ENCODE assay signal across 20 cellular contexts in genomic region chr14:49984419-49984818, GRCh38.
DNase-seq lines count a peak whose midpoint lies in the region; ATAC-seq and TF ChIP-seq lines count a peak whose summit lies in the region.
"Had no signal": no experiment of that assay in that cellular context is flagged by ENCODE, and none has a peak within 500 bp of the region (broad histone marks: within the 10 kb centered on the region; RNA-seq: fewer than 3 reads in every experiment).

No MANE protein-coding gene starts in this region.

- no peak overlapping the region for H3K4me3 Mint-ChIP-seq in activated CD8-positive, alpha-beta T cell treated with anti-CD3 and anti-CD28 coated beads for 36 hours
- no peak overlapping the region for H3K4me3 Mint-ChIP-seq in activated CD8-positive, alpha-beta T cell treated with anti-CD3 and anti-CD28 coated beads, Interleukin-2, amount 10 ng/mL, durations not matched to agents 7 days and 5 days
- peak overlapping the region in 3 of 8 donors; percentile 28 to 53 (median 36) for H3K4me3 Mint-ChIP-seq in CD4-positive, alpha-beta memory T cell
- H3K4me3 Mint-ChIP-seq in activated naive CD8-positive, alpha-beta T cell treated with anti-CD3 and anti-CD28 coated beads for 36 hours, result no peak overlapping the region
- H3K4me3 Mint-ChIP-seq in naive thymus-derived CD4-positive, alpha-beta T cell, result peak overlapping the region in 1 of 10 donors; percentile 17

- H3K4me1 ChIP-seq in CD4-positive, alpha-beta memory T cell (ENCODE audit: insufficient read depth, low read length), result peaks cover 73% of the 10 kb centered on the region
- peaks cover 6 to 20% of the 10 kb centered on the region in 2 donors for H3K4me1 ChIP-seq in naive thymus-derived CD4-positive, alpha-beta T cell (ENCODE audit: control insufficient read depth in 2 of 2, insufficient read depth in 2 of 2, low read length in 2 of 2)
- peaks cover 0 to 3% (median 0%) of the 10 kb centered on the region in 3 donors for H3K4me1 ChIP-seq in esophagus squamous epithelium
- H3K4me1 ChIP-seq: parathyroid adenoma had no signal

- no peaks in the 10 kb centered on the region for H3K27me3 ChIP-seq in CD4-positive, alpha-beta memory T cell (ENCODE audit: insufficient read depth, low read length)
- no peaks in the 10 kb centered on the region for H3K27me3 ChIP-seq in naive thymus-derived CD4-positive, alpha-beta T cell (ENCODE audit: control insufficient read depth in 2 of 2, insufficient read depth in 2 of 2, low read length in 2 of 2)
- H3K27me3 ChIP-seq in esophagus squamous epithelium, result no peaks in the 10 kb centered on the region
- H3K27me3 ChIP-seq: hepatocyte, vagina had no signal

- no peaks in the 10 kb centered on the region for H3K9me3 ChIP-seq in CD4-positive, alpha-beta memory T cell (ENCODE audit: control insufficient read depth in 1 of 2, low read length in 2 of 2)
- H3K9me3 ChIP-seq in naive thymus-derived CD4-positive, alpha-beta T cell (ENCODE audit: control insufficient read depth in 2 of 3, low read length in 3 of 3), result no peaks in the 10 kb centered on the region
- H3K9me3 ChIP-seq in esophagus squamous epithelium, result no peaks in the 10 kb centered on the region
- H3K9me3 ChIP-seq: vagina had no signal

- intact Hi-C loops in activated CD8-positive, alpha-beta T cell treated with anti-CD3 and anti-CD28 coated beads for 36 hours (cut with micrococcal nuclease), result no loop called here
- intact Hi-C loops in CD4-positive, alpha-beta memory T cell (cut with micrococcal nuclease), result no loop called here
- intact Hi-C loops in naive thymus-derived CD4-positive, alpha-beta T cell (cut with micrococcal nuclease), result no loop called here
- intact Hi-C loops in esophagus squamous epithelium (cut with DNase I), result no loop called here

- DNase-seq in activated CD8-positive, alpha-beta T cell treated with anti-CD3 and anti-CD28 coated beads for 36 hours, result no peak
- DNase-seq in activated CD8-positive, alpha-beta T cell treated with anti-CD3 and anti-CD28 coated beads, Interleukin-2, amount 10 ng/mL, durations not matched to agents 7 days and 5 days, result no peak
- DNase-seq in CD4-positive, alpha-beta memory T cell, result no peak
- DNase-seq in activated naive CD8-positive, alpha-beta T cell treated with anti-CD3 and anti-CD28 coated beads for 36 hours, result no peak
- no peak for DNase-seq in naive thymus-derived CD4-positive, alpha-beta T cell
- no peak for DNase-seq in NCI-H446 (lab: John Stamatoyannopoulos, UW)
- no peak for DNase-seq in ureter (ENCODE audit: low spot score)
- DNase-seq in esophagus squamous epithelium (lab: John Stamatoyannopoulos, UW), result no peak
- DNase-seq: activated CD4-positive, alpha-beta T cell treated with anti-CD3 and anti-CD28 coated beads, Interleukin-2, amount 50 U/mL, for 1 hour; activated effector memory CD4-positive, alpha-beta T cell treated with Interleukin-2 at 50 U/mL for 16 hours; DMS53; H7; NCI-H1105; NCI-H2107; NCI-H524 had no signal

- POLR2A ChIA-PET in activated CD8-positive, alpha-beta T cell treated with anti-CD3 and anti-CD28 coated beads for 36 hours (lab: Charles Lee), result interaction anchor here (0.7 to 1.5 kb wide), 2 partner anchors 9 to 13 kb away, joined by 3 to 5 read pairs; no protein-coding TSS in a partner anchor
- POLR2A ChIA-PET in activated CD8-positive, alpha-beta T cell treated with anti-CD3 and anti-CD28 coated beads, Interleukin-2, amount 10 ng/mL, durations not matched to agents 7 days and 5 days (lab: Charles Lee), result interaction anchor here (1.4 kb wide), 1 partner anchor 13 kb away, joined by 6 read pairs; no protein-coding TSS in a partner anchor
- POLR2A ChIA-PET in CD4-positive, alpha-beta memory T cell (lab: Charles Lee; ENCODE audit: partially characterized antibody), result interaction anchor here (0.6 to 19.1 kb wide), 3 partner anchors 13 to 39 kb away, joined by 3 to 486 read pairs (median 64); no protein-coding TSS in a partner anchor
- POLR2A ChIA-PET in naive thymus-derived CD4-positive, alpha-beta T cell (lab: Charles Lee), result interaction anchor here (0.6 to 4.9 kb wide), 5 partner anchors 11 to 122 kb away, joined by 3 to 31 read pairs (median 3); no protein-coding TSS in a partner anchor

- peak overlapping the region; percentile 41 for H3K27ac Mint-ChIP-seq in activated CD8-positive, alpha-beta T cell treated with anti-CD3 and anti-CD28 coated beads for 36 hours
- no peak overlapping the region for H3K27ac Mint-ChIP-seq in activated CD8-positive, alpha-beta T cell treated with anti-CD3 and anti-CD28 coated beads, Interleukin-2, amount 10 ng/mL, durations not matched to agents 7 days and 5 days
- peak overlapping the region; percentile 39 to 88 (median 56) for H3K27ac Mint-ChIP-seq in CD4-positive, alpha-beta memory T cell
- H3K27ac Mint-ChIP-seq in activated naive CD8-positive, alpha-beta T cell treated with anti-CD3 and anti-CD28 coated beads for 36 hours, result peak overlapping the region; percentile 73
- H3K27ac Mint-ChIP-seq in naive thymus-derived CD4-positive, alpha-beta T cell, result peak overlapping the region in 5 of 9 donors; percentile 2 to 72 (median 43)

- H3K4me1 Mint-ChIP-seq in activated CD8-positive, alpha-beta T cell treated with anti-CD3 and anti-CD28 coated beads for 36 hours (ENCODE audit: low read depth), result peaks cover 52% of the 10 kb centered on the region
- H3K4me1 Mint-ChIP-seq in activated CD8-positive, alpha-beta T cell treated with anti-CD3 and anti-CD28 coated beads, Interleukin-2, amount 10 ng/mL, durations not matched to agents 7 days and 5 days (ENCODE audit: low read depth), result peaks cover 29% of the 10 kb centered on the region
- H3K4me1 Mint-ChIP-seq in CD4-positive, alpha-beta memory T cell, result peaks cover 40 to 67% (median 55%) of the 10 kb centered on the region in 4 donors
- H3K4me1 Mint-ChIP-seq in activated naive CD8-positive, alpha-beta T cell treated with anti-CD3 and anti-CD28 coated beads for 36 hours, result peaks cover 65% of the 10 kb centered on the region
- H3K4me1 Mint-ChIP-seq in naive thymus-derived CD4-positive, alpha-beta T cell, result peaks cover 24 to 72% (median 52%) of the 10 kb centered on the region in 7 donors

- no peak for TF ChIP-seq CTCF in activated CD8-positive, alpha-beta T cell treated with anti-CD3 and anti-CD28 coated beads for 36 hours (IDR thresholded peaks at IDR 0.05)
- no peak for TF ChIP-seq CTCF in esophagus squamous epithelium (IDR thresholded peaks at IDR 0.05)

- H3K36me3 Mint-ChIP-seq in activated CD8-positive, alpha-beta T cell treated with anti-CD3 and anti-CD28 coated beads for 36 hours (ENCODE audit: low read depth), result no peaks in the 10 kb centered on the region
- peaks cover 11% of the 10 kb centered on the region for H3K36me3 Mint-ChIP-seq in activated CD8-positive, alpha-beta T cell treated with anti-CD3 and anti-CD28 coated beads, Interleukin-2, amount 10 ng/mL, durations not matched to agents 7 days and 5 days (ENCODE audit: low read depth)
- peaks cover 0 to 7% of the 10 kb centered on the region in 2 donors for H3K36me3 Mint-ChIP-seq in CD4-positive, alpha-beta memory T cell
- H3K36me3 Mint-ChIP-seq in activated naive CD8-positive, alpha-beta T cell treated with anti-CD3 and anti-CD28 coated beads for 36 hours, result peaks cover 5% of the 10 kb centered on the region
- H3K36me3 Mint-ChIP-seq in naive thymus-derived CD4-positive, alpha-beta T cell, result peaks cover 4 to 19% (median 7%) of the 10 kb centered on the region in 5 donors

- H3K9me3 Mint-ChIP-seq in activated CD8-positive, alpha-beta T cell treated with anti-CD3 and anti-CD28 coated beads for 36 hours, result no peaks in the 10 kb centered on the region
- H3K9me3 Mint-ChIP-seq in activated CD8-positive, alpha-beta T cell treated with anti-CD3 and anti-CD28 coated beads, Interleukin-2, amount 10 ng/mL, durations not matched to agents 7 days and 5 days (ENCODE audit: insufficient read depth), result no peaks in the 10 kb centered on the region
- H3K9me3 Mint-ChIP-seq in CD4-positive, alpha-beta memory T cell, result peaks cover 0 to 2% (median 0%) of the 10 kb centered on the region in 8 donors
- H3K9me3 Mint-ChIP-seq in activated naive CD8-positive, alpha-beta T cell treated with anti-CD3 and anti-CD28 coated beads for 36 hours, result no peaks in the 10 kb centered on the region
- peaks cover 0 to 3% (median 0%) of the 10 kb centered on the region in 11 donors for H3K9me3 Mint-ChIP-seq in naive thymus-derived CD4-positive, alpha-beta T cell

- WGBS in esophagus squamous epithelium, 2 donors, result 79 to 89% methylated on average over 2 of the region's 2 CpGs

- CTCF ChIA-PET in activated CD8-positive, alpha-beta T cell treated with anti-CD3 and anti-CD28 coated beads for 36 hours (lab: Charles Lee), result no interaction called here
- CTCF ChIA-PET in activated CD8-positive, alpha-beta T cell treated with anti-CD3 and anti-CD28 coated beads, Interleukin-2, amount 10 ng/mL, durations not matched to agents 7 days and 5 days (lab: Charles Lee), result interaction anchor here (1.0 to 2.9 kb wide), 2 partner anchors 12 to 16 kb away, joined by 3 to 12 read pairs; no protein-coding TSS in a partner anchor
- CTCF ChIA-PET in CD4-positive, alpha-beta memory T cell (lab: Charles Lee; ENCODE audit: partially characterized antibody), result no interaction called here
- CTCF ChIA-PET in naive thymus-derived CD4-positive, alpha-beta T cell (lab: Charles Lee), result no interaction called here

- H3K27me3 Mint-ChIP-seq in activated CD8-positive, alpha-beta T cell treated with anti-CD3 and anti-CD28 coated beads for 36 hours, result no peaks in the 10 kb centered on the region
- H3K27me3 Mint-ChIP-seq in activated CD8-positive, alpha-beta T cell treated with anti-CD3 and anti-CD28 coated beads, Interleukin-2, amount 10 ng/mL, durations not matched to agents 7 days and 5 days (ENCODE audit: low read depth), result no peaks in the 10 kb centered on the region
- H3K27me3 Mint-ChIP-seq in CD4-positive, alpha-beta memory T cell, result no peaks in the 10 kb centered on the region
- H3K27me3 Mint-ChIP-seq in activated naive CD8-positive, alpha-beta T cell treated with anti-CD3 and anti-CD28 coated beads for 36 hours, result no peaks in the 10 kb centered on the region
- H3K27me3 Mint-ChIP-seq in naive thymus-derived CD4-positive, alpha-beta T cell, result no peaks in the 10 kb centered on the region

- ATAC-seq in activated CD8-positive, alpha-beta T cell treated with anti-CD3 and anti-CD28 coated beads for 36 hours, result peak; percentile 67
- ATAC-seq in activated CD8-positive, alpha-beta T cell treated with anti-CD3 and anti-CD28 coated beads, Interleukin-2, amount 10 ng/mL, durations not matched to agents 7 days and 5 days, result no peak
- ATAC-seq in naive thymus-derived CD4-positive, alpha-beta T cell, result no peak
- ATAC-seq: sciatic nerve had no signal

- no peak overlapping the region for H3K4me3 ChIP-seq in CD4-positive, alpha-beta memory T cell (ENCODE audit: low read length in 2 of 2)
- H3K4me3 ChIP-seq in naive thymus-derived CD4-positive, alpha-beta T cell (ENCODE audit: low read length), result no peak overlapping the region
- H3K4me3 ChIP-seq in esophagus squamous epithelium, result no peak overlapping the region
- H3K4me3 ChIP-seq: hepatocyte, lung, vagina had no signal

- no peaks in the 10 kb centered on the region for H3K36me3 ChIP-seq in CD4-positive, alpha-beta memory T cell (ENCODE audit: insufficient read depth, low read length)
- no peaks in the 10 kb centered on the region for H3K36me3 ChIP-seq in naive thymus-derived CD4-positive, alpha-beta T cell (ENCODE audit: control insufficient read depth in 2 of 3, insufficient read depth in 3 of 3, low read length in 3 of 3)
- H3K36me3 ChIP-seq in esophagus squamous epithelium, result no peaks in the 10 kb centered on the region
- H3K36me3 ChIP-seq: vagina had no signal

- no peak overlapping the region for H3K27ac ChIP-seq in CD4-positive, alpha-beta memory T cell (ENCODE audit: low read depth, low read length)
- no peak overlapping the region for H3K27ac ChIP-seq in naive thymus-derived CD4-positive, alpha-beta T cell (ENCODE audit: low read depth, low read length)
- no peak overlapping the region for H3K27ac ChIP-seq in esophagus squamous epithelium
- H3K27ac ChIP-seq: hepatocyte, parathyroid adenoma, vagina had no signal

- no peak for TF ChIP-seq POLR2A in esophagus squamous epithelium (IDR thresholded peaks at IDR 0.05)
